31 cellular contexts compared by ENCODE assay signal in the genomic region with DNA sequence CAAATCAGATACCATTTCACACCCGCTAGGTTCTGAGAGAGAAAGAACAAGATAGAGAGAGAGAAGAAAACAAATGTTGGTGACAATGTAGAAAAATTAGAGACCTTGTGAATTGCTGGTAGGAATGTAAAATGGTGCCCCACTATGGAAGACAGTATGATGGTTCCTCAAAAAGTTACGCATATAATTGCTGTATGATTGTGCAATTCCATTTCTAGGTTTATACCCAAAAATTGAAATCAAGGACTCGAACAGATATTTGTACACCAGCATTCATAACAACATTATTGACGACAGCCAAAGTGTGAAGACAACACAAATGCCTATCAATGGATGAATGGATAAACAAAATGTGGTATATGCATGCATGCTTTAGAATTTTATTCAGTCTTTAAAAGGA.
"Had no signal": no experiment of that assay in that cellular context is flagged by ENCODE, and none has a peak within 500 bp of the region (broad histone marks: within the 10 kb centered on the region; RNA-seq: fewer than 3 reads in every experiment).

No MANE protein-coding gene starts in this region.

- H3K4me1 ChIP-seq: ascending aorta, gastroesophageal sphincter had no signal

- H3K27me3 ChIP-seq: ascending aorta, brain microvascular endothelial cell, esophagus squamous epithelium, gastroesophageal sphincter, heart right ventricle, hepatocyte had no signal

- H3K27ac ChIP-seq: ascending aorta, brain microvascular endothelial cell, coronary artery, epithelial cell of prostate, esophagus squamous epithelium, gastroesophageal sphincter, heart right ventricle, hepatocyte, WERI-Rb-1 had no signal

- H3K36me3 ChIP-seq: ascending aorta, brain microvascular endothelial cell, esophagus squamous epithelium, gastroesophageal sphincter, heart right ventricle, WERI-Rb-1 had no signal

- H2AFZ ChIP-seq: hepatocyte had no signal

- H3K79me2 ChIP-seq: hepatocyte had no signal

- H3K4me2 ChIP-seq: hepatocyte had no signal

- H3K4me3 Mint-ChIP-seq: activated B cell treated with CpG ODN at 0.5 μM for 24 hours; activated CD8-positive, alpha-beta T cell treated with anti-CD3 and anti-CD28 coated beads for 36 hours; activated naive CD4-positive, alpha-beta T cell treated with anti-CD3 and anti-CD28 coated beads, Interleukin-2, amount 10 ng/mL, durations not matched to agents 7 days and 5 days; activated naive CD8-positive, alpha-beta T cell treated with anti-CD3 and anti-CD28 coated beads, Interleukin-2, amount 10 ng/mL, durations not matched to agents 7 days and 5 days; central memory CD8-positive, alpha-beta T cell; effector memory CD8-positive, alpha-beta T cell; T-helper 1 cell treated with Interleukin-12 subunit alpha and Interleukin-12 subunit beta and Interleukin-4 antibody, amounts not matched to agents 30 μg/mL and 1 μg/mL, for 36 hours; T-helper 2 cell treated with Interferon-gamma antibody and Interleukin-4, amounts not matched to agents 5 μg/mL and 100 μg/mL, for 36 hours had no signal

- FAIRE-seq: bronchial epithelial cell had no signal

- H3K27ac Mint-ChIP-seq: activated B cell treated with CpG ODN at 0.5 μM for 24 hours; activated CD8-positive, alpha-beta T cell treated with anti-CD3 and anti-CD28 coated beads for 36 hours; activated naive CD4-positive, alpha-beta T cell treated with anti-CD3 and anti-CD28 coated beads, Interleukin-2, amount 10 ng/mL, durations not matched to agents 7 days and 5 days; activated naive CD4-positive, alpha-beta T cell treated with anti-CD3 and anti-CD28 coated beads, Interleukin-2, amount 50 U/mL, for 72 hours; activated naive CD8-positive, alpha-beta T cell treated with anti-CD3 and anti-CD28 coated beads, Interleukin-2, amount 10 ng/mL, durations not matched to agents 7 days and 5 days; effector memory CD8-positive, alpha-beta T cell; T-helper 1 cell treated with Interleukin-12 subunit alpha and Interleukin-12 subunit beta and Interleukin-4 antibody, amounts not matched to agents 30 μg/mL and 1 μg/mL, for 36 hours; T-helper 2 cell treated with Interferon-gamma antibody and Interleukin-4, amounts not matched to agents 5 μg/mL and 100 μg/mL, for 36 hours had no signal

- H3K4me3 ChIP-seq: ascending aorta, coronary artery, esophagus squamous epithelium, gastroesophageal sphincter, heart right ventricle, hepatocyte had no signal

- H3K9me3 Mint-ChIP-seq: activated B cell treated with CpG ODN at 0.5 μM for 24 hours; central memory CD8-positive, alpha-beta T cell; effector memory CD8-positive, alpha-beta T cell had no signal

- DNase-seq: activated B cell treated with CpG ODN at 0.5 μM for 24 hours; activated CD4-positive, alpha-beta T cell treated with anti-CD3 and anti-CD28 coated beads for 48 hours; activated CD4-positive, alpha-beta T cell treated with anti-CD3 and anti-CD28 coated beads, Interleukin-2, amount 50 U/mL, for 1 hour; activated CD4-positive, alpha-beta T cell treated with anti-CD3 and anti-CD28 coated beads, Interleukin-2, amount 50 U/mL, for 48 hours; activated CD8-positive, alpha-beta memory T cell treated with anti-CD3 and anti-CD28 coated beads for 24 hours; activated CD8-positive, alpha-beta T cell treated with anti-CD3 and anti-CD28 coated beads for 36 hours; activated gamma-delta T cell; activated naive CD4-positive, alpha-beta T cell; activated naive CD4-positive, alpha-beta T cell treated with anti-CD3 and anti-CD28 coated beads, Interleukin-2, amount 10 ng/mL, durations not matched to agents 7 days and 5 days; activated naive CD8-positive, alpha-beta T cell treated with anti-CD3 and anti-CD28 coated beads, Interleukin-2, amount 10 ng/mL, durations not matched to agents 7 days and 5 days; activated T-cell treated with anti-CD3 and anti-CD28 coated beads, Interleukin-2, amount 50 U/mL, for 48 hours; brain microvascular endothelial cell; dermis blood vessel endothelial cell; effector CD4-positive, alpha-beta T cell; effector memory CD8-positive, alpha-beta T cell; esophagus squamous epithelium; foreskin melanocyte; heart right ventricle; T1000; WERI-Rb-1 had no signal

- H3K27me3 Mint-ChIP-seq: activated B cell treated with CpG ODN at 0.5 μM for 24 hours; activated CD8-positive, alpha-beta T cell treated with anti-CD3 and anti-CD28 coated beads for 36 hours; activated naive CD4-positive, alpha-beta T cell treated with anti-CD3 and anti-CD28 coated beads, Interleukin-2, amount 10 ng/mL, durations not matched to agents 7 days and 5 days; activated naive CD8-positive, alpha-beta T cell treated with anti-CD3 and anti-CD28 coated beads, Interleukin-2, amount 10 ng/mL, durations not matched to agents 7 days and 5 days had no signal

- ATAC-seq: activated CD4-positive, CD25-positive, alpha-beta regulatory T cell treated with anti-CD3 and anti-CD28 coated beads, Interleukin-2, amount 50 U/mL, for 24 hours; activated CD8-positive, alpha-beta T cell treated with anti-CD3 and anti-CD28 coated beads for 36 hours; activated naive CD4-positive, alpha-beta T cell treated with anti-CD3 and anti-CD28 coated beads, Interleukin-2, amount 50 U/mL, for 72 hours; effector memory CD8-positive, alpha-beta T cell; gastroesophageal sphincter; heart right ventricle had no signal

- H3K9me3 ChIP-seq: ascending aorta, esophagus squamous epithelium, gastroesophageal sphincter, heart right ventricle had no signal
